In genomic region chr1:166026143-166026542, GRCh38 we compare ENCODE assay signal across 23 cellular contexts.
A peak's percentile ranks its signal among the peaks of the same experiment; 100 is the strongest.
DNase-seq lines count a peak whose midpoint lies in the region; ATAC-seq and TF ChIP-seq lines count a peak whose summit lies in the region.
"Had no signal": no experiment of that assay in that cellular context is flagged by ENCODE, and none has a peak within 500 bp of the region (broad histone marks: within the 10 kb centered on the region; RNA-seq: fewer than 3 reads in every experiment).

No MANE protein-coding gene starts in this region.

- intact Hi-C loops in esophagus muscularis mucosa (cut with DNase I) = no loop called here

- WGBS in liver = 25% methylated on average over 2 of the region's 2 CpGs
- 68% methylated on average over 2 of the region's 2 CpGs for WGBS in esophagus muscularis mucosa

- H3K9ac ChIP-seq in liver (ENCODE audit: low read depth in 1 of 2, low read length in 2 of 2) = no peak overlapping the region
- H3K9ac ChIP-seq: BLaER1 had no signal

- TF ChIP-seq CTCF in liver (IDR thresholded peaks at IDR 0.05; ENCODE audit: low read depth, low read length, missing input control) (no peak), esophagus muscularis mucosa (IDR thresholded peaks at IDR 0.05) (no peak)

- no peaks in the 10 kb centered on the region for H3K27me3 ChIP-seq in liver (ENCODE audit: control insufficient read depth in 4 of 4, insufficient read depth in 4 of 4, low read length in 3 of 4)
- H3K27me3 ChIP-seq in esophagus muscularis mucosa = peaks cover 0 to 4% (median 0%) of the 10 kb centered on the region in 4 donors
- H3K27me3 ChIP-seq: BE2C, BLaER1 had no signal

- ATAC-seq in left lobe of liver = peak; percentile 52
- no peak for ATAC-seq in HG02588 (IDR thresholded peaks at IDR 0.05; ENCODE audit: unreplicated experiment)
- ATAC-seq: A549, GM12878 had no signal

- no peak for DNase-seq in left lobe of liver (ENCODE audit: low spot score)
- DNase-seq in mucosa of gallbladder (ENCODE audit: low spot score) = peak; percentile 66
- DNase-seq in AML-193 (lab: John Stamatoyannopoulos, UW) = no peak
- no peak for DNase-seq in esophagus muscularis mucosa (ENCODE audit: extremely low spot score)
- DNase-seq: BE2C; C1 segment of cervical spinal cord; CD4-positive, alpha-beta memory T cell; CD4-positive, CD25-positive, alpha-beta regulatory T cell; CD8-positive, alpha-beta memory T cell; COR-L47; DMS 273 treated with DMSO at 0.1 percent for 48 hours; DMS153; DMS53; DMS79; DND-41; EL; GDM1 had no signal

- no peak for TF ChIP-seq POLR2A in esophagus muscularis mucosa (IDR thresholded peaks at IDR 0.05; ENCODE audit: low read depth)

- TF ChIP-seq EP300 in esophagus muscularis mucosa (IDR thresholded peaks at IDR 0.05) = no peak

- H3K9me3 ChIP-seq in liver (ENCODE audit: control insufficient read depth in 4 of 4, low read length in 3 of 4) (no peaks in the 10 kb centered on the region), esophagus muscularis mucosa (no peaks in the 10 kb centered on the region)
- H3K9me3 ChIP-seq: A549, BE2C, BLaER1 had no signal

- H3K27ac ChIP-seq in liver (ENCODE audit: low read depth in 1 of 2, low read length in 2 of 2) = no peak overlapping the region
- H3K27ac ChIP-seq in esophagus muscularis mucosa (replicated peaks in 1 of 4) = no peak overlapping the region
- H3K27ac ChIP-seq: 22Rv1, A549, BLaER1 had no signal

- TF ChIP-seq RAD21 in liver (IDR thresholded peaks at IDR 0.05) = no peak

- no peaks in the 10 kb centered on the region for H3K4me1 ChIP-seq in liver (ENCODE audit: control insufficient read depth in 4 of 4, insufficient read depth in 4 of 4, low read length in 3 of 4)
- peaks cover 0 to 5% (median 0%) of the 10 kb centered on the region in 4 donors for H3K4me1 ChIP-seq in esophagus muscularis mucosa
- H3K4me1 ChIP-seq: A549 had no signal

- H3K36me3 ChIP-seq in liver (ENCODE audit: control insufficient read depth in 4 of 4, insufficient read depth in 3 of 4, low read depth in 1 of 4, low read length in 3 of 4) (no peaks in the 10 kb centered on the region), esophagus muscularis mucosa (no peaks in the 10 kb centered on the region)
- H3K36me3 ChIP-seq: BE2C, BLaER1 had no signal

- H3K4me3 ChIP-seq in liver (ENCODE audit: low read depth in 1 of 3, low read length in 3 of 3) (no peak overlapping the region), esophagus muscularis mucosa (no peak overlapping the region)
- H3K4me3 ChIP-seq: A549, BLaER1, GM12878 had no signal

TF ChIP-seq in liver, 16 proteins besides CTCF, POLR2A, EP300 and RAD21:
- TF ChIP-seq HNF4A (conservative IDR thresholded peaks at IDR 0.05) (peak; percentile 32 to 66), GABPA (IDR thresholded peaks at IDR 0.05 in 1 of 2, conservative IDR thresholded peaks at IDR 0.05 in 1 of 2) (no peak)
